ENCODE assay signal across 8 cellular contexts in the genomic region with DNA sequence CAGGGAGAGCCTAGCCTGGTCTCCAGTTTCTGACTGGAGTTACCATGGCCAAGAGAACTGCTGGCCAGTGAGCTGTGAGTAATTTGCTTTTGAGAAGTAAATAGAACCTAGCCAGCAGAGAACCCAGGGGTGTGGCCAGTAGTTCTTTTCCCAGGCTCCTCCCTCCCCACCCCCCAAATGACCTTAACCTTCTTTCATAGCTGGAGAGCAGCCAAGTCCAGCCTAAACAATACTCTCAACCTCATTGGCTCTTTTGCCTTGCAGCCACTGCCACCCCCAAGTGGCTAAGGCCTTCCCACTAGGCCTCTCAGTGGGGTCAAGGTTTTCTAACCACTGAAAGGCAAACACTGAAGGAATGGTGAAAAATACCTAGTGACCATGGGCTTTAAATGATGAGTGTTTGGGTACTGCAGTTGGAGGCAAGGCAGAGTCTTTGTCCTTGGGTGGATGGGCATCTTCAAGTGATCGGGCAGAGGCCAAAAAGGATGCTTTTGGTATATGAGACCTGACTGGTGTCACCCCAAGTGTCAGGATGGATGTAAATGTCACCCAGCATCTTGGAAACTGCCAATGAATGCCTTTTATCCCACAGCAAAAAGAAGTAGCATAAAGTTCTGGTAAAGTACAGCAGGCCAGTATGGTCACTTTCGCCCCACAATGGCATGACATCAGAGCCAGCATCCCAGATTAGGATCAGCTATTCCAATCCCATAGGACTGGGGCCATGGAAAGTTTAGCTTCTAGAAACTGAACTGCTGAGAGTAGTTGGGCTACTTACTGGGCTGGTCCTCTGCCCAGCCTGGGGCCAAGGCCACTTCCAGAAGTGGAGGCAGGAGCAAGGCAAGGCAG. TPM values are rescaled to one million over a fixed set of nuclear protein-coding genes. Genes with fewer than 3 reads are reported as not detected.
DNase-seq lines count a peak whose midpoint lies in the region; ATAC-seq and TF ChIP-seq lines count a peak whose summit lies in the region.

No MANE protein-coding gene starts in this region.

- H3K27me3 Mint-ChIP-seq in activated B cell treated with CpG ODN at 0.5 μM for 24 hours = no peaks in the 10 kb centered on the region

- H3K27me3 ChIP-seq in BE2C = no peaks in the 10 kb centered on the region
- no peaks in the 10 kb centered on the region for H3K27me3 ChIP-seq in skeletal muscle tissue (ENCODE audit: control insufficient read depth in 3 of 3, insufficient read depth in 3 of 3, low read length in 3 of 3)

- H3K36me3 ChIP-seq in BE2C = peaks cover 14% of the 10 kb centered on the region
- peaks cover 51% of the 10 kb centered on the region for H3K36me3 ChIP-seq in KOPT-K1 (ENCODE audit: insufficient read depth, low read length)
- H3K36me3 ChIP-seq in skeletal muscle tissue (ENCODE audit: control insufficient read depth in 3 of 3, insufficient read depth in 3 of 3, low read length in 3 of 3) = peaks cover 14 to 20% (median 18%) of the 10 kb centered on the region in 3 donors

- peaks cover 9% of the 10 kb centered on the region; the same call in 1 of the 2 replicates for H3K4me1 ChIP-seq in BE2C
- peaks cover 52 to 59% (median 56%) of the 10 kb centered on the region in 3 donors for H3K4me1 ChIP-seq in skeletal muscle tissue (ENCODE audit: control insufficient read depth in 3 of 3, insufficient read depth in 3 of 3, low read length in 3 of 3)

- H3K27ac Mint-ChIP-seq in activated B cell treated with CpG ODN at 0.5 μM for 24 hours = peak overlapping the region; percentile 76

- peaks cover 47% of the 10 kb centered on the region for H3K36me3 Mint-ChIP-seq in activated B cell treated with CpG ODN at 0.5 μM for 24 hours (ENCODE audit: low read depth)

- POLR2A ChIA-PET in activated B cell treated with CpG ODN at 0.5 μM for 24 hours (lab: Charles Lee) = interaction anchor here (0.6 to 8.7 kb wide), 4 partner anchors 40 to 287 kb away, joined by 6 to 308 read pairs (median 32); a partner anchor contains a TSS

- H3K9me3 ChIP-seq in BE2C = no peaks in the 10 kb centered on the region
- H3K9me3 ChIP-seq in KOPT-K1 (ENCODE audit: insufficient read depth, low read length, poor library complexity, severe bottlenecking) = no peaks in the 10 kb centered on the region
- no peaks in the 10 kb centered on the region for H3K9me3 ChIP-seq in skeletal muscle tissue (ENCODE audit: control insufficient read depth in 3 of 3, low read length in 3 of 3)

- H3K27ac ChIP-seq in KOPT-K1 (ENCODE audit: low read depth, low read length, poor library complexity, severe bottlenecking) (peak overlapping the region; percentile 98), skeletal muscle tissue (ENCODE audit: low read depth, low read length) (peak overlapping the region; percentile 54)

- no peaks in the 10 kb centered on the region for H3K9me3 Mint-ChIP-seq in activated B cell treated with CpG ODN at 0.5 μM for 24 hours

- H3K4me1 Mint-ChIP-seq in activated B cell treated with CpG ODN at 0.5 μM for 24 hours = peaks cover 45% of the 10 kb centered on the region

- DNase-seq in BE2C = peak; percentile 21
- DNase-seq in activated B cell treated with CpG ODN at 0.5 μM for 24 hours = no peak
- DNase-seq in hepatic stellate cell (ENCODE audit: low spot score) = peak; percentile 69
- DNase-seq in stimulated activated CD8-positive, alpha-beta memory T cell treated with anti-CD3 and anti-CD28 coated beads, Interleukin-4, amount 100 ng/mL, for 48 hours = no peak

- CTCF ChIA-PET in activated B cell treated with CpG ODN at 0.5 μM for 24 hours (lab: Charles Lee) = interaction anchor here (1.7 to 10.4 kb wide), 2 partner anchors 107 to 182 kb away, joined by 5 to 302 read pairs; no protein-coding TSS in a partner anchor

- no peak overlapping the region for H3K4me3 Mint-ChIP-seq in activated B cell treated with CpG ODN at 0.5 μM for 24 hours

- peak overlapping the region in 2 of 3 donors; percentile 40 to 55 for H3K9ac ChIP-seq in skeletal muscle tissue (ENCODE audit: low read depth in 1 of 3, low read length in 3 of 3)

- intact Hi-C loops in activated B cell treated with CpG ODN at 0.5 μM for 24 hours (cut with micrococcal nuclease) = no loop called here

- no peak for ATAC-seq in activated B cell treated with CpG ODN at 0.5 μM for 24 hours (ENCODE audit: low read depth)
- ATAC-seq in GM18861 (IDR thresholded peaks at IDR 0.05; ENCODE audit: unreplicated experiment) = no peak
- no peak for ATAC-seq in GM21619 (IDR thresholded peaks at IDR 0.05; ENCODE audit: unreplicated experiment)

- H3K4me3 ChIP-seq in BE2C (ENCODE audit: low read depth, low read length) (no peak overlapping the region), skeletal muscle tissue (ENCODE audit: low read length in 3 of 3) (no peak overlapping the region)

- TF ChIP-seq CTCF in BE2C (IDR thresholded peaks at IDR 0.05; ENCODE audit: low read depth, low read length) (no peak), activated B cell treated with CpG ODN at 0.5 μM for 24 hours (IDR thresholded peaks at IDR 0.05) (no peak)

RNA-seq across cellular contexts. Expression of a gene that starts 3.5 kb away (rescaled TPM):
- 1.1 TPM for polyA plus RNA-seq in BE2C (2012; ENCODE audit: insufficient read depth, insufficient read length, low read depth)
- total RNA-seq in activated B cell treated with CpG ODN at 0.5 μM for 24 hours (29.6 and 35.4 TPM in 2 replicates), skeletal muscle tissue (5.2 TPM)

RNA-seq across cellular contexts. Expression of a gene that starts 42.2 kb away (rescaled TPM):
- polyA plus RNA-seq in BE2C (2012; ENCODE audit: insufficient read depth, insufficient read length, low read depth) = 17.7 TPM
- 27.1 and 30.3 TPM in 2 replicates for total RNA-seq in activated B cell treated with CpG ODN at 0.5 μM for 24 hours
- total RNA-seq in skeletal muscle tissue = 3.7 TPM

Comparison
In these comparisons a context has a peak if more than half of its experiments do, and no peak if none do; other contexts are left out.
1. DNase-seq: peak in BE2C (single experiment) and hepatic stellate cell (single experiment); none in activated B cell treated with CpG ODN at 0.5 μM for 24 hours (single experiment) and stimulated activated CD8-positive, alpha-beta memory T cell treated with anti-CD3 and anti-CD28 coated beads, Interleukin-4, amount 100 ng/mL, for 48 hours (single experiment).